ENCODE assay signal across 1 cellular context in the genomic region with DNA sequence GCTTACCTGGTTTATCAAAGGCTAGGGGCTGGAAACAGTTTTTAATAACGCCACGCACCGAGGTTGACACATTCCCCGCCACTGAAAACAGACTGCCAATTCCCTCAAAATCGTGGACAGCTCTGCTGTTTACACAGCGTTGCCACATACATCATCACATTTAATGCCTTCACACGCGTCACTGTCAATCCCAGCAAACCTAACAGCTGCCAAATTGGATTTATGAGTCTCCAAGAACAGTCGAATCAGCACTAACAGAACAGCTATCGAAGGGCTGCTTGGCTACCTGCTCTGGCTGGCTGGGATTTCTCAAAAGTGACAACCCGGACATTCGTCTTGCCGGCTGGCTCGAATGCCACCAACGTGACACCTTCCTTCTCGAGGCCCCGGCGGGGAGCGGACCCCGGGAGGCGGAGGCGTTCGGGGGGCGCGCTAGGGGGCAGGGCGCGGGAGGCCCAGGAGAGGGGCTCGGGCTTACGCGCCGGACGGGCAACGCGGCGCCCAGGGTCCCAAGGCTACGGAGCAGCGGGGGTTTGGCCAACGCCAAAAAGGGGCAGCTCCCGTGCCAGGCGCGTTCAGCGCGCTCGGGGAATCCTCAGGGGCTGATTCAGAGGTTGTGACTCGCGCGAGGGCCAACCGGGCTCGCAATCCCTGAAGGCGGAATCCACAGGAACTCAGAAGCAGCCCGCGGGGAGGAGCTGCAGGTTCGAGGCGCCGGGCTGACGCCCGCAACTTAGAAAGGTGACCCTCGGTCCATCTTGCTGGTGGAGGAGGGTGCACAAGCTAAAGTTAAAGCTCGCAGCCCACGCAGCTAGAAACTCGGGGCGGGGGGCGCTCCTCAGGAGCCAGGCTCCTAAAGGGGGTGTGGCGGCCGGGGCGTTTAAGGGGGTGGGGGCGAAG.
TF ChIP-seq lines count a peak whose summit lies in the region.

No MANE protein-coding gene starts in this region.

TF ChIP-seq in HepG2, 621 proteins besides CTCF, POLR2A, EP300 and RAD21 (continued from another document and continues in another):
- TF ChIP-seq, protein P1, sequence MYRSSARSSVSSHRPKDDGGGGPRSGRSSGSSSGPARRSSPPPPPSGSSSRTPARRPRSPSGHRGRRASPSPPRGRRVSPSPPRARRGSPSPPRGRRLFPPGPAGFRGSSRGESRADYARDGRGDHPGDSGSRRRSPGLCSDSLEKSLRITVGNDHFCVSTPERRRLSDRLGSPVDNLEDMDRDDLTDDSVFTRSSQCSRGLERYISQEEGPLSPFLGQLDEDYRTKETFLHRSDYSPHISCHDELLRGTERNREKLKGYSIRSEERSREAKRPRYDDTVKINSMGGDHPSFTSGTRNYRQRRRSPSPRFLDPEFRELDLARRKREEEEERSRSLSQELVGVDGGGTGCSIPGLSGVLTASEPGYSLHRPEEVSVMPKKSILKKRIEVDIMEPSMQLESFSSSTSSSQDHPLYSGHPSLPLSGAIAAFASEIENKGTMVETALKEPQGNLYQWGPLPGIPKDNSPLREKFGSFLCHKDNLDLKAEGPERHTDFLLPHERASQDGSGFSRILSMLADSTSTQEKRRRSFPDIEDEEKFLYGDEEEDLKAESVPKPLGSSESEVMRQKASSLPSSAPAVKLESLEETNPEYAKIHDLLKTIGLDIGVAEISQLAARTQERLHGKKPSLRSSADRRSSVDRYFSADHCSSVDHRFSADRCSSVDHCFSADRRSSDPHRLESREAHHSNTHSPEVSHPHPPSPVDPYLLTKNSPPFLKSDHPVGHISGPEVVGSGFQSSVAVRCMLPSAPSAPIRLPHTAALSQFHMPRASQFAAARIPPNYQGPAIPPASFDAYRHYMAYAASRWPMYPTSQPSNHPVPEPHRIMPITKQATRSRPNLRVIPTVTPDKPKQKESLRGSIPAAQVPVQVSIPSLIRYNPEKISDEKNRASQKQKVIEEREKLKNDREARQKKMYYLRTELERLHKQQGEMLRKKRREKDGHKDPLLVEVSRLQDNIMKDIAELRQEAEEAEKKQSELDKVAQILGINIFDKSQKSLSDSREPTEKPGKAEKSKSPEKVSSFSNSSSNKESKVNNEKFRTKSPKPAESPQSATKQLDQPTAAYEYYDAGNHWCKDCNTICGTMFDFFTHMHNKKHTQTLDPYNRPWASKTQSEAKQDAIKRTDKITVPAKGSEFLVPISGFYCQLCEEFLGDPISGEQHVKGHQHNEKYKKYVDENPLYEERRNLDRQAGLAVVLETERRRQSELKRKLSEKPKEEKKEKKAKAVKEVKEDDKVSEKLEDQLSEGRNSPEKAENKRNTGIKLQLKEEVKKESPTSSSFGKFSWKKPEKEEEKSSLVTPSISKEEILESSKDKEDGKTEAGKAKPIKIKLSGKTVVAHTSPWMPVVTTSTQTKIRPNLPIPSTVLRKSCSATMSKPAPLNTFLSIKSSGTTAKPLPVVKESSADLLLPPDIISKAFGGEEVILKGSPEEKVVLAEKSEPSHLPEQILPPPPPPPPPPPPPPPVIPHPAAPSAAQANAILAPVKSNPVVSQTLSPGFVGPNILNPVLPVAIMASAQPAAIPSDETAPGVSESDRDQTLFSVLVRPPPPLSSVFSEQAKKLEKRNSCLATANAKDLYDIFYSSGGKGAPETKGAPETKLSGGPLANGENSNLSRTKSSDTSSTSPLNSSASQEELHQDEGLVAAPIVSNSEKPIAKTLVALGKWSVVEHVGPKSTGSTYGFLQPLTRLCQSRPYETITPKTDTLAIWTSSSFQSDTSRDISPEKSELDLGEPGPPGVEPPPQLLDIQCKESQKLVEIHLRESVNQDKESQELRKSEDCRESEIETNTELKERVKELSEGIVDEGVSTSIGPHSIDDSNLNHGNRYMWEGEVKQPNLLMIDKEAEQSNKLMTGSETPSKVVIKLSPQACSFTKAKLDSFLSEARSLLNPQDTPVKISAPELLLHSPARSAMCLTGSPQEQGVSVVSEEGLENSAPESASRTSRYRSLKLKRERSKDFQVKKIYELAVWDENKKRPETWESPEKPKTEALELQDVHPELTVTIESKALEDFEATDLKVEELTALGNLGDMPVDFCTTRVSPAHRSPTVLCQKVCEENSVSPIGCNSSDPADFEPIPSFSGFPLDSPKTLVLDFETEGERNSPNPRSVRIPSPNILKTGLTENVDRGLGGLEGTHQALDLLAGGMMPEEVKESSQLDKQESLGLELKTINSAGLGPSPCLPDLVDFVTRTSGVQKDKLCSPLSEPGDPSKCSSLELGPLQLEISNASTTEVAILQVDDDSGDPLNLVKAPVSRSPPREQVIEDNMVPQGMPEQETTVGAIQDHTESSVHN (CRISPR knock-in tag; IDR thresholded peaks at IDR 0.05) = no peak
- no peak for TF ChIP-seq FOXK2 (IDR thresholded peaks at IDR 0.05)
- TF ChIP-seq, protein P2, sequence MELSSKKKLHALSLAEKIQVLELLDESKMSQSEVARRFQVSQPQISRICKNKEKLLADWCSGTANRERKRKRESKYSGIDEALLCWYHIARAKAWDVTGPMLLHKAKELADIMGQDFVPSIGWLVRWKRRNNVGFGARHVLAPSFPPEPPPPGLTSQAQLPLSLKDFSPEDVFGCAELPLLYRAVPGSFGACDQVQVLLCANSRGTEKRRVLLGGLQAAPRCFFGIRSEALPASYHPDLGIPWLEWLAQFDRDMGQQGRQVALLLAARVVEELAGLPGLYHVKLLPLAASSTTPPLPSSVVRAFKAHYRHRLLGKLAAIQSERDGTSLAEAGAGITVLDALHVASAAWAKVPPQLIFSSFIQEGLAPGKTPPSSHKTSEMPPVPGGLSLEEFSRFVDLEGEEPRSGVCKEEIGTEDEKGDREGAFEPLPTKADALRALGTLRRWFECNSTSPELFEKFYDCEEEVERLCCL (CRISPR knock-in tag; IDR thresholded peaks at IDR 0.05; ENCODE audit: borderline replicate concordance) = no peak
- no peak for TF ChIP-seq ZSCAN9 (CRISPR knock-in tag; IDR thresholded peaks at IDR 0.05; ENCODE audit: borderline replicate concordance)
- TF ChIP-seq, protein P3, sequence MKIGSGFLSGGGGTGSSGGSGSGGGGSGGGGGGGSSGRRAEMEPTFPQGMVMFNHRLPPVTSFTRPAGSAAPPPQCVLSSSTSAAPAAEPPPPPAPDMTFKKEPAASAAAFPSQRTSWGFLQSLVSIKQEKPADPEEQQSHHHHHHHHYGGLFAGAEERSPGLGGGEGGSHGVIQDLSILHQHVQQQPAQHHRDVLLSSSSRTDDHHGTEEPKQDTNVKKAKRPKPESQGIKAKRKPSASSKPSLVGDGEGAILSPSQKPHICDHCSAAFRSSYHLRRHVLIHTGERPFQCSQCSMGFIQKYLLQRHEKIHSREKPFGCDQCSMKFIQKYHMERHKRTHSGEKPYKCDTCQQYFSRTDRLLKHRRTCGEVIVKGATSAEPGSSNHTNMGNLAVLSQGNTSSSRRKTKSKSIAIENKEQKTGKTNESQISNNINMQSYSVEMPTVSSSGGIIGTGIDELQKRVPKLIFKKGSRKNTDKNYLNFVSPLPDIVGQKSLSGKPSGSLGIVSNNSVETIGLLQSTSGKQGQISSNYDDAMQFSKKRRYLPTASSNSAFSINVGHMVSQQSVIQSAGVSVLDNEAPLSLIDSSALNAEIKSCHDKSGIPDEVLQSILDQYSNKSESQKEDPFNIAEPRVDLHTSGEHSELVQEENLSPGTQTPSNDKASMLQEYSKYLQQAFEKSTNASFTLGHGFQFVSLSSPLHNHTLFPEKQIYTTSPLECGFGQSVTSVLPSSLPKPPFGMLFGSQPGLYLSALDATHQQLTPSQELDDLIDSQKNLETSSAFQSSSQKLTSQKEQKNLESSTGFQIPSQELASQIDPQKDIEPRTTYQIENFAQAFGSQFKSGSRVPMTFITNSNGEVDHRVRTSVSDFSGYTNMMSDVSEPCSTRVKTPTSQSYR (CRISPR knock-in tag; IDR thresholded peaks at IDR 0.05; ENCODE audit: borderline replicate concordance) = peak; percentile 23; the same call in 1 of the 2 replicates
- TF ChIP-seq, protein P4, sequence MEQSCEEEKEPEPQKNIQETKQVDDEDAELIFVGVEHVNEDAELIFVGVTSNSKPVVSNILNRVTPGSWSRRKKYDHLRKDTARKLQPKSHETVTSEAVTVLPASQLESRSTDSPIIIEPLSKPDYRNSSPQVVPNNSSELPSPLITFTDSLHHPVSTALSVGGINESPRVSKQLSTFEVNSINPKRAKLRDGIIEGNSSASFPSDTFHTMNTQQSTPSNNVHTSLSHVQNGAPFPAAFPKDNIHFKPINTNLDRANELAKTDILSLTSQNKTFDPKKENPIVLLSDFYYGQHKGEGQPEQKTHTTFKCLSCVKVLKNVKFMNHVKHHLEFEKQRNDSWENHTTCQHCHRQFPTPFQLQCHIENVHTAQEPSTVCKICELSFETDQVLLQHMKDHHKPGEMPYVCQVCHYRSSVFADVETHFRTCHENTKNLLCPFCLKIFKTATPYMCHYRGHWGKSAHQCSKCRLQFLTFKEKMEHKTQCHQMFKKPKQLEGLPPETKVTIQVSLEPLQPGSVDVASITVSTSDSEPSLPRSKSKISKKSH (CRISPR knock-in tag; IDR thresholded peaks at IDR 0.05; ENCODE audit: borderline replicate concordance) = no peak
- TF ChIP-seq, protein P5, sequence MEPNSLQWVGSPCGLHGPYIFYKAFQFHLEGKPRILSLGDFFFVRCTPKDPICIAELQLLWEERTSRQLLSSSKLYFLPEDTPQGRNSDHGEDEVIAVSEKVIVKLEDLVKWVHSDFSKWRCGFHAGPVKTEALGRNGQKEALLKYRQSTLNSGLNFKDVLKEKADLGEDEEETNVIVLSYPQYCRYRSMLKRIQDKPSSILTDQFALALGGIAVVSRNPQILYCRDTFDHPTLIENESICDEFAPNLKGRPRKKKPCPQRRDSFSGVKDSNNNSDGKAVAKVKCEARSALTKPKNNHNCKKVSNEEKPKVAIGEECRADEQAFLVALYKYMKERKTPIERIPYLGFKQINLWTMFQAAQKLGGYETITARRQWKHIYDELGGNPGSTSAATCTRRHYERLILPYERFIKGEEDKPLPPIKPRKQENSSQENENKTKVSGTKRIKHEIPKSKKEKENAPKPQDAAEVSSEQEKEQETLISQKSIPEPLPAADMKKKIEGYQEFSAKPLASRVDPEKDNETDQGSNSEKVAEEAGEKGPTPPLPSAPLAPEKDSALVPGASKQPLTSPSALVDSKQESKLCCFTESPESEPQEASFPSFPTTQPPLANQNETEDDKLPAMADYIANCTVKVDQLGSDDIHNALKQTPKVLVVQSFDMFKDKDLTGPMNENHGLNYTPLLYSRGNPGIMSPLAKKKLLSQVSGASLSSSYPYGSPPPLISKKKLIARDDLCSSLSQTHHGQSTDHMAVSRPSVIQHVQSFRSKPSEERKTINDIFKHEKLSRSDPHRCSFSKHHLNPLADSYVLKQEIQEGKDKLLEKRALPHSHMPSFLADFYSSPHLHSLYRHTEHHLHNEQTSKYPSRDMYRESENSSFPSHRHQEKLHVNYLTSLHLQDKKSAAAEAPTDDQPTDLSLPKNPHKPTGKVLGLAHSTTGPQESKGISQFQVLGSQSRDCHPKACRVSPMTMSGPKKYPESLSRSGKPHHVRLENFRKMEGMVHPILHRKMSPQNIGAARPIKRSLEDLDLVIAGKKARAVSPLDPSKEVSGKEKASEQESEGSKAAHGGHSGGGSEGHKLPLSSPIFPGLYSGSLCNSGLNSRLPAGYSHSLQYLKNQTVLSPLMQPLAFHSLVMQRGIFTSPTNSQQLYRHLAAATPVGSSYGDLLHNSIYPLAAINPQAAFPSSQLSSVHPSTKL (CRISPR knock-in tag; IDR thresholded peaks at IDR 0.05) = no peak; the same call in 1 of the 2 replicates
- no peak for TF ChIP-seq ZNF577 (CRISPR knock-in tag; IDR thresholded peaks at IDR 0.05; ENCODE audit: borderline replicate concordance, low read depth)
- no peak for TF ChIP-seq EHMT2 (IDR thresholded peaks at IDR 0.05; ENCODE audit: borderline replicate concordance, low read depth, low read length)
- TF ChIP-seq STAT5B (CRISPR knock-in tag; IDR thresholded peaks at IDR 0.05) = no peak
- no peak for TF ChIP-seq KLF9 (CRISPR knock-in tag; IDR thresholded peaks at IDR 0.05; ENCODE audit: low read depth)
- TF ChIP-seq KLF12 (CRISPR knock-in tag; IDR thresholded peaks at IDR 0.05; ENCODE audit: borderline replicate concordance) = no peak
- TF ChIP-seq ZNF839 (CRISPR knock-in tag; IDR thresholded peaks at IDR 0.05; ENCODE audit: borderline replicate concordance) = no peak
- no peak for TF ChIP-seq SRF (IDR thresholded peaks at IDR 0.05; ENCODE audit: low read depth, low read length)
- TF ChIP-seq ZNF749 (CRISPR knock-in tag; IDR thresholded peaks at IDR 0.05; ENCODE audit: borderline replicate concordance) = no peak; the same call in 1 of the 2 replicates
- no peak for TF ChIP-seq DR1 (CRISPR knock-in tag; IDR thresholded peaks at IDR 0.05)
- peak; percentile 87 for TF ChIP-seq FOXA3 (CRISPR knock-in tag; IDR thresholded peaks at IDR 0.05)
- TF ChIP-seq ZNF335 (CRISPR knock-in tag; IDR thresholded peaks at IDR 0.05) = no peak
- TF ChIP-seq FOSL1 (CRISPR knock-in tag; IDR thresholded peaks at IDR 0.05; ENCODE audit: borderline replicate concordance) = no peak
- TF ChIP-seq ZNF878 (CRISPR knock-in tag; IDR thresholded peaks at IDR 0.05) = no peak
- no peak for TF ChIP-seq ZNF251 (CRISPR knock-in tag; IDR thresholded peaks at IDR 0.05)
- TF ChIP-seq, protein P6, sequence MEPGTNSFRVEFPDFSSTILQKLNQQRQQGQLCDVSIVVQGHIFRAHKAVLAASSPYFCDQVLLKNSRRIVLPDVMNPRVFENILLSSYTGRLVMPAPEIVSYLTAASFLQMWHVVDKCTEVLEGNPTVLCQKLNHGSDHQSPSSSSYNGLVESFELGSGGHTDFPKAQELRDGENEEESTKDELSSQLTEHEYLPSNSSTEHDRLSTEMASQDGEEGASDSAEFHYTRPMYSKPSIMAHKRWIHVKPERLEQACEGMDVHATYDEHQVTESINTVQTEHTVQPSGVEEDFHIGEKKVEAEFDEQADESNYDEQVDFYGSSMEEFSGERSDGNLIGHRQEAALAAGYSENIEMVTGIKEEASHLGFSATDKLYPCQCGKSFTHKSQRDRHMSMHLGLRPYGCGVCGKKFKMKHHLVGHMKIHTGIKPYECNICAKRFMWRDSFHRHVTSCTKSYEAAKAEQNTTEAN (CRISPR knock-in tag; conservative IDR thresholded peaks at IDR 0.05) = no peak
- 0 out of 2 replicates have a peak, but pooled peaks have one; percentile 46 for TF ChIP-seq ZBTB21 (CRISPR knock-in tag; IDR thresholded peaks at IDR 0.05)
- TF ChIP-seq PITX1 (CRISPR knock-in tag; IDR thresholded peaks at IDR 0.05) = 0 out of 2 replicates have a peak, but pooled peaks have one; percentile 7
- TF ChIP-seq, protein P7, sequence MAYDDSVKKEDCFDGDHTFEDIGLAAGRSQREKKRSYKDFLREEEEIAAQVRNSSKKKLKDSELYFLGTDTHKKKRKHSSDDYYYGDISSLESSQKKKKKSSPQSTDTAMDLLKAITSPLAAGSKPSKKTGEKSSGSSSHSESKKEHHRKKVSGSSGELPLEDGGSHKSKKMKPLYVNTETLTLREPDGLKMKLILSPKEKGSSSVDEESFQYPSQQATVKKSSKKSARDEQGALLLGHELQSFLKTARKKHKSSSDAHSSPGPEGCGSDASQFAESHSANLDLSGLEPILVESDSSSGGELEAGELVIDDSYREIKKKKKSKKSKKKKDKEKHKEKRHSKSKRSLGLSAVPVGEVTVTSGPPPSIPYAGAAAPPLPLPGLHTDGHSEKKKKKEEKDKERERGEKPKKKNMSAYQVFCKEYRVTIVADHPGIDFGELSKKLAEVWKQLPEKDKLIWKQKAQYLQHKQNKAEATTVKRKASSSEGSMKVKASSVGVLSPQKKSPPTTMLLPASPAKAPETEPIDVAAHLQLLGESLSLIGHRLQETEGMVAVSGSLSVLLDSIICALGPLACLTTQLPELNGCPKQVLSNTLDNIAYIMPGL (CRISPR knock-in tag; IDR thresholded peaks at IDR 0.05; ENCODE audit: borderline replicate concordance in 1 of 2, low read depth in 1 of 2) = peak; percentile 15 to 64; a peak in 2 of 4 replicates
- no peak for TF ChIP-seq TRIM24 (CRISPR knock-in tag; IDR thresholded peaks at IDR 0.05)
- TF ChIP-seq HHEX (CRISPR knock-in tag; IDR thresholded peaks at IDR 0.05) = no peak
- 0 out of 2 replicates have a peak, but pooled peaks have one; percentile 19 for TF ChIP-seq ZBTB20 (CRISPR knock-in tag; IDR thresholded peaks at IDR 0.05; ENCODE audit: borderline replicate concordance, low read depth)
- TF ChIP-seq NR3C1 (CRISPR knock-in tag; IDR thresholded peaks at IDR 0.05) = no peak
- no peak for TF ChIP-seq ZEB1 (IDR thresholded peaks at IDR 0.05; ENCODE audit: insufficient replicate concordance, low read depth)
- TF ChIP-seq, protein P8, sequence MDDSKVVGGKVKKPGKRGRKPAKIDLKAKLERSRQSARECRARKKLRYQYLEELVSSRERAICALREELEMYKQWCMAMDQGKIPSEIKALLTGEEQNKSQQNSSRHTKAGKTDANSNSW (CRISPR knock-in tag; IDR thresholded peaks at IDR 0.05; ENCODE audit: borderline replicate concordance) = no peak
